30 cellular contexts compared by ENCODE assay signal in genomic region chr6:88520020-88520338, GRCh38.
"Had no signal": no experiment of that assay in that cellular context is flagged by ENCODE, and none has a peak within 500 bp of the region (broad histone marks: within the 10 kb centered on the region; RNA-seq: fewer than 3 reads in every experiment).

No MANE protein-coding gene starts in this region.

- H3K36me3 Mint-ChIP-seq: mesothelial cell of epicardium; stimulated activated memory B cell treated with anti-CD40 and anti-IgM and Interleukin-4, amounts not matched to agents 10 μg/mL and 1 μg/mL and 100 μg/mL, for 72 hours; type B pancreatic cell had no signal

- H3K27ac ChIP-seq: dorsolateral prefrontal cortex, epithelial cell of prostate, gastrocnemius medialis, heart left ventricle, hepatocyte, pancreas, skin epidermis, spleen, testis, tibial artery had no signal

- H2AFZ ChIP-seq: hepatocyte had no signal

- FAIRE-seq: colon, kidney, pancreas had no signal

- H3K27me3 ChIP-seq: gastrocnemius medialis, hepatocyte, pancreas, spleen, testis, tibial artery had no signal

- H3K4me3 ChIP-seq: gastrocnemius medialis, heart left ventricle, hepatocyte, lung, mucosa of descending colon, pancreas, skin epidermis, spleen, testis, tibial artery had no signal

- H3K79me2 ChIP-seq: hepatocyte had no signal

- H3K4me1 Mint-ChIP-seq: naive B cell; nephron; stimulated activated memory B cell treated with anti-CD40 and anti-IgM and Interleukin-4, amounts not matched to agents 10 μg/mL and 1 μg/mL and 100 μg/mL, for 72 hours had no signal

- H3K36me3 ChIP-seq: gastrocnemius medialis, heart left ventricle, pancreas, spleen, tibial artery had no signal

- ATAC-seq: esophagus mucosa; gastrocnemius medialis; heart left ventricle; left lobe of liver; mucosa of descending colon; pancreas; stimulated activated memory B cell treated with anti-CD40 and anti-IgM and Interleukin-4, amounts not matched to agents 10 μg/mL and 1 μg/mL and 100 μg/mL, for 72 hours; stimulated activated naive CD8-positive, alpha-beta T cell treated with anti-CD3 and anti-CD28 coated beads, Interleukin-15, Interleukin-2, amounts not matched to agents 100 U/mL and 50 U/mL, for 24 hours had no signal

- H3K9me3 ChIP-seq: gastrocnemius medialis, heart left ventricle, mucosa of descending colon, pancreas, testis, tibial artery had no signal

- H3K4me3 Mint-ChIP-seq: endodermal cell; mesothelial cell of epicardium; naive B cell; nephron; stimulated activated memory B cell treated with anti-CD40 and anti-IgM and Interleukin-4, amounts not matched to agents 10 μg/mL and 1 μg/mL and 100 μg/mL, for 72 hours; type B pancreatic cell had no signal

- H3K4me2 ChIP-seq: hepatocyte had no signal

- H3K4me1 ChIP-seq: gastrocnemius medialis, heart left ventricle, pancreas, spleen, testis had no signal

- DNase-seq: dorsolateral prefrontal cortex; effector CD8-positive, alpha-beta T cell; endodermal cell; foreskin fibroblast; gastrocnemius medialis; heart left ventricle; kidney; mesenchymal stem cell; mucosa of descending colon; naive B cell; occipital lobe; pancreas; retina; spleen; stimulated activated CD4-positive, alpha-beta T cell treated with anti-CD3 and anti-CD28 coated beads, Interleukin-4, amount 100 ng/mL, for 4 hours; stimulated activated naive CD8-positive, alpha-beta T cell treated with anti-CD3 and anti-CD28 coated beads, Interleukin-15, Interleukin-2, amounts not matched to agents 100 U/mL and 50 U/mL, for 24 hours; substantia nigra; testis; tibial artery had no signal

- H3K27ac Mint-ChIP-seq: endodermal cell; mesothelial cell of epicardium; nephron; stimulated activated memory B cell treated with anti-CD40 and anti-IgM and Interleukin-4, amounts not matched to agents 10 μg/mL and 1 μg/mL and 100 μg/mL, for 72 hours; type B pancreatic cell had no signal

- H3K27me3 Mint-ChIP-seq: stimulated activated memory B cell treated with anti-CD40 and anti-IgM and Interleukin-4, amounts not matched to agents 10 μg/mL and 1 μg/mL and 100 μg/mL, for 72 hours had no signal
